17 cellular contexts compared by ENCODE assay signal in the genomic region with DNA sequence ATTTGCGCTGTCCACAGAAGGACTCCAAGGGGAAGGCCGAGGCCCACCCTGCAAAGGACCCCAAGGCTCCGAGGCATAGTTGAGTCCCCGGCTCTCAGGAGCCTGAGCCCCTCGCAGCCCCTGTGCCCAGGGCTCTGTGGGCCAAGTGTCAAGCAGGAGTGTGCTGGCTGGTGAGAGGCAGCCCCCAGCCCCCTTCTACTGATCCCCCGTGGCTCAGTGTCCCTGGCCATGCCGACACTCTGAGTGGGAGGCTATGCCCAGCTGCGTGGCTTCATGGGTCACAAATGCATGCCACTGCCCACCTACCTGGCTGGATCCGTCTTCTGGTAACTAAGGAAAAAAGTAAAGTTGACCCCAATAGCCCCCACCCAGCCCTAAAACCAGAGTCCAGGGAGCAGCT.
A peak's percentile ranks its signal among the peaks of the same experiment; 100 is the strongest.
DNase-seq lines count a peak whose midpoint lies in the region; ATAC-seq and TF ChIP-seq lines count a peak whose summit lies in the region.
"Had no signal": no experiment of that assay in that cellular context is flagged by ENCODE, and none has a peak within 500 bp of the region (broad histone marks: within the 10 kb centered on the region; RNA-seq: fewer than 3 reads in every experiment).

No MANE protein-coding gene starts in this region.

- H3K4me2 ChIP-seq in neuronal stem cell (ENCODE audit: insufficient read depth, low read length, poor library complexity, severe bottlenecking) = no peak overlapping the region

- no peak overlapping the region for H3K27ac Mint-ChIP-seq in chondrocyte (ENCODE audit: unreplicated experiment)
- no peak overlapping the region for H3K27ac Mint-ChIP-seq in WTC11

- no peak overlapping the region for H4K91ac ChIP-seq in neuronal stem cell (ENCODE audit: low read depth, low read length, poor library complexity)

- no peak overlapping the region for H3K9ac ChIP-seq in neuronal stem cell (ENCODE audit: low read depth, low read length, poor library complexity)

- no peak overlapping the region for H2BK15ac ChIP-seq in neuronal stem cell (ENCODE audit: low read length)

- H2AFZ ChIP-seq in neuronal stem cell (ENCODE audit: low read length) = no peak overlapping the region

- DNase-seq in chondrocyte (ENCODE audit: low spot score) (peak; percentile 59), neuronal stem cell (ENCODE audit: low spot score) (no peak), tibial artery (no peak), GM19238 (ENCODE audit: insufficient read length, low spot score) (no peak), spleen (no peak), WTC11 (ENCODE audit: low spot score) (no peak)
- DNase-seq: AML-193, COR-L47, GF-D8, KBM-7, NCI-H1417 treated with DMSO at 0.1 percent for 48 hours, NCI-H1930, NCI-H2171, NCI-H446 treated with DMSO at 0.1 percent for 48 hours, NCI-H82, PC-3 had no signal

- ATAC-seq in gastroesophageal sphincter (no peak), WTC11 (no peak)
- ATAC-seq: PC-3 had no signal

- H3K4me3 Mint-ChIP-seq in chondrocyte (ENCODE audit: unreplicated experiment) (no peak overlapping the region), WTC11 (no peak overlapping the region)

- H3K4ac ChIP-seq in neuronal stem cell (ENCODE audit: low read length) = no peak overlapping the region

- H3K79me1 ChIP-seq in neuronal stem cell (ENCODE audit: low read depth, low read length) = no peaks in the 10 kb centered on the region

- WGBS in gastroesophageal sphincter (ENCODE audit: low coverage in 1 of 2), 2 donors = 78 to 100% methylated on average over 1 to 6 of the region's 9 CpGs
- WGBS in neuronal stem cell (ENCODE audit: extremely low coverage in 2 of 2, insufficient read length in 2 of 2, insufficient replicate concordance in 1 of 2), 2 donors = no CpG with 5 or more reads among the region's 9 CpGs
- WGBS in spleen, 5 donors = 77 to 87% (median 85%) methylated on average over 9 of the region's 9 CpGs

- POLR2A ChIA-PET in WTC11 (lab: Charles Lee) = no interaction called here

- peak overlapping the region; percentile 31 for H3K18ac ChIP-seq in neuronal stem cell (ENCODE audit: low read length)

- no peaks in the 10 kb centered on the region for H3K9me3 Mint-ChIP-seq in chondrocyte (ENCODE audit: low read depth)
- H3K9me3 Mint-ChIP-seq in WTC11 = no peaks in the 10 kb centered on the region; the same call in 1 of the 2 replicates

- no peak overlapping the region for H2BK120ac ChIP-seq in neuronal stem cell (ENCODE audit: low read depth, low read length)

- H3K36me3 Mint-ChIP-seq in chondrocyte (ENCODE audit: low read depth) (peaks cover 45% of the 10 kb centered on the region), WTC11 (no peaks in the 10 kb centered on the region)

- intact Hi-C loops in tibial artery (cut with DNase I; ENCODE audit: low total_unique reads) (no loop called here), spleen (cut with DNase I; ENCODE audit: low total_unique reads) (no loop called here)

- H4K8ac ChIP-seq in neuronal stem cell (ENCODE audit: low read depth, low read length) = no peak overlapping the region

- H2AK5ac ChIP-seq in neuronal stem cell (ENCODE audit: low read depth, low read length) = no peak overlapping the region

- H3K4me1 ChIP-seq in gastroesophageal sphincter (peaks cover 14 to 100% (median 51%) of the 10 kb centered on the region in 3 donors), neuronal stem cell (ENCODE audit: control insufficient read depth in 2 of 2, insufficient read depth in 1 of 2, low read depth in 1 of 2, low read length in 2 of 2) (no peaks in the 10 kb centered on the region), tibial artery (peaks cover 0 to 100% (median 67%) of the 10 kb centered on the region in 4 donors), spleen (peaks cover 15 to 93% (median 45%) of the 10 kb centered on the region in 6 donors)

- no peak overlapping the region for H3K14ac ChIP-seq in neuronal stem cell (ENCODE audit: low read length)

- no peak for TF ChIP-seq EP300 in gastroesophageal sphincter (IDR thresholded peaks at IDR 0.05)

- H3K4me3 ChIP-seq in gastroesophageal sphincter (no peak overlapping the region), neuronal stem cell (ENCODE audit: low read length in 2 of 2) (no peak overlapping the region), tibial artery (no peak overlapping the region), spleen (no peak overlapping the region)

- TF ChIP-seq POLR2A in gastroesophageal sphincter (IDR thresholded peaks at IDR 0.05) (no peak), spleen (IDR thresholded peaks at IDR 0.05) (no peak)

- H3K4me1 Mint-ChIP-seq in chondrocyte (ENCODE audit: low read depth) (peaks cover 39% of the 10 kb centered on the region), WTC11 (peaks cover 12% of the 10 kb centered on the region)

- TF ChIP-seq CTCF in chondrocyte (IDR thresholded peaks at IDR 0.05) (no peak), gastroesophageal sphincter (IDR thresholded peaks at IDR 0.05) (no peak), tibial artery (IDR thresholded peaks at IDR 0.05) (no peak), spleen (IDR thresholded peaks at IDR 0.05 in 8 of 11, conservative IDR thresholded peaks at IDR 0.05 in 3 of 11) (no peak), WTC11 (IDR thresholded peaks at IDR 0.05) (no peak)

- no peaks in the 10 kb centered on the region for H3K27me3 ChIP-seq in gastroesophageal sphincter
- peaks cover 0 to 6% (median 0%) of the 10 kb centered on the region in 3 experiments for H3K27me3 ChIP-seq in neuronal stem cell (ENCODE audit: control insufficient read depth in 3 of 3, insufficient read depth in 3 of 3, low read depth in 1 of 3, low read length in 3 of 3)
- H3K27me3 ChIP-seq in tibial artery = no peaks in the 10 kb centered on the region
- H3K27me3 ChIP-seq in spleen (replicated peaks in 1 of 7) = no peaks in the 10 kb centered on the region

- H3K27me3 Mint-ChIP-seq in chondrocyte (ENCODE audit: low read depth) = no peaks in the 10 kb centered on the region
- no peaks in the 10 kb centered on the region; the same call in 1 of the 2 replicates for H3K27me3 Mint-ChIP-seq in WTC11 (ENCODE audit: low read depth)

- H3K23ac ChIP-seq in neuronal stem cell (ENCODE audit: low read depth, low read length, poor library complexity) = no peak overlapping the region

- H3K9me3 ChIP-seq in gastroesophageal sphincter (no peaks in the 10 kb centered on the region), neuronal stem cell (replicated peaks in 1 of 2; ENCODE audit: control insufficient read depth in 2 of 2, insufficient read depth in 1 of 2, low read depth in 1 of 2, low read length in 2 of 2) (no peaks in the 10 kb centered on the region), tibial artery (no peaks in the 10 kb centered on the region), spleen (no peaks in the 10 kb centered on the region)

- CTCF ChIA-PET in WTC11 (lab: Charles Lee) = interaction anchor here (1.4 kb wide), 1 partner anchor 41 kb away, joined by 5 read pairs; no protein-coding TSS in a partner anchor

- no peak overlapping the region for H2BK5ac ChIP-seq in neuronal stem cell (ENCODE audit: low read length)

- H2BK12ac ChIP-seq in neuronal stem cell (ENCODE audit: low read length) = no peak overlapping the region

- H3K27ac ChIP-seq in gastroesophageal sphincter (peak overlapping the region; percentile 25 to 93 (median 90)), neuronal stem cell (replicated peaks; ENCODE audit: low read length) (no peak overlapping the region), tibial artery (peak overlapping the region; percentile 37 to 78), spleen (peak overlapping the region in 4 of 8 donors; percentile 10 to 65 (median 56))

- H3K36me3 ChIP-seq in gastroesophageal sphincter = peaks cover 0 to 91% of the 10 kb centered on the region in 2 donors
- H3K36me3 ChIP-seq in neuronal stem cell (replicated peaks in 1 of 2; ENCODE audit: control insufficient read depth in 2 of 2, insufficient read depth in 2 of 2, low read length in 2 of 2) = no peaks in the 10 kb centered on the region
- H3K36me3 ChIP-seq in tibial artery = peaks cover 77 to 92% (median 87%) of the 10 kb centered on the region in 3 donors
- H3K36me3 ChIP-seq in spleen = peaks cover 0 to 85% (median 23%) of the 10 kb centered on the region in 6 donors

TF ChIP-seq in WTC11, 78 proteins besides CTCF, POLR2A, EP300 and RAD21 (continues in another document):
- TF ChIP-seq, protein P1, sequence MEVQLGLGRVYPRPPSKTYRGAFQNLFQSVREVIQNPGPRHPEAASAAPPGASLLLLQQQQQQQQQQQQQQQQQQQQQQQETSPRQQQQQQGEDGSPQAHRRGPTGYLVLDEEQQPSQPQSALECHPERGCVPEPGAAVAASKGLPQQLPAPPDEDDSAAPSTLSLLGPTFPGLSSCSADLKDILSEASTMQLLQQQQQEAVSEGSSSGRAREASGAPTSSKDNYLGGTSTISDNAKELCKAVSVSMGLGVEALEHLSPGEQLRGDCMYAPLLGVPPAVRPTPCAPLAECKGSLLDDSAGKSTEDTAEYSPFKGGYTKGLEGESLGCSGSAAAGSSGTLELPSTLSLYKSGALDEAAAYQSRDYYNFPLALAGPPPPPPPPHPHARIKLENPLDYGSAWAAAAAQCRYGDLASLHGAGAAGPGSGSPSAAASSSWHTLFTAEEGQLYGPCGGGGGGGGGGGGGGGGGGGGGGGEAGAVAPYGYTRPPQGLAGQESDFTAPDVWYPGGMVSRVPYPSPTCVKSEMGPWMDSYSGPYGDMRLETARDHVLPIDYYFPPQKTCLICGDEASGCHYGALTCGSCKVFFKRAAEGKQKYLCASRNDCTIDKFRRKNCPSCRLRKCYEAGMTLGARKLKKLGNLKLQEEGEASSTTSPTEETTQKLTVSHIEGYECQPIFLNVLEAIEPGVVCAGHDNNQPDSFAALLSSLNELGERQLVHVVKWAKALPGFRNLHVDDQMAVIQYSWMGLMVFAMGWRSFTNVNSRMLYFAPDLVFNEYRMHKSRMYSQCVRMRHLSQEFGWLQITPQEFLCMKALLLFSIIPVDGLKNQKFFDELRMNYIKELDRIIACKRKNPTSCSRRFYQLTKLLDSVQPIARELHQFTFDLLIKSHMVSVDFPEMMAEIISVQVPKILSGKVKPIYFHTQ (CRISPR knock-in tag; IDR thresholded peaks at IDR 0.05) = no peak
- TF ChIP-seq SP1 (CRISPR knock-in tag; conservative IDR thresholded peaks at IDR 0.05) (no peak), GTF2I (CRISPR knock-in tag; conservative IDR thresholded peaks at IDR 0.05) (no peak), ZNF423 (CRISPR knock-in tag; IDR thresholded peaks at IDR 0.05) (no peak)
- TF ChIP-seq, protein P2, sequence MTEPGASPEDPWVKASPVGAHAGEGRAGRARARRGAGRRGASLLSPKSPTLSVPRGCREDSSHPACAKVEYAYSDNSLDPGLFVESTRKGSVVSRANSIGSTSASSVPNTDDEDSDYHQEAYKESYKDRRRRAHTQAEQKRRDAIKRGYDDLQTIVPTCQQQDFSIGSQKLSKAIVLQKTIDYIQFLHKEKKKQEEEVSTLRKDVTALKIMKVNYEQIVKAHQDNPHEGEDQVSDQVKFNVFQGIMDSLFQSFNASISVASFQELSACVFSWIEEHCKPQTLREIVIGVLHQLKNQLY (CRISPR knock-in tag; IDR thresholded peaks at IDR 0.05) = no peak
